In the genomic region with DNA sequence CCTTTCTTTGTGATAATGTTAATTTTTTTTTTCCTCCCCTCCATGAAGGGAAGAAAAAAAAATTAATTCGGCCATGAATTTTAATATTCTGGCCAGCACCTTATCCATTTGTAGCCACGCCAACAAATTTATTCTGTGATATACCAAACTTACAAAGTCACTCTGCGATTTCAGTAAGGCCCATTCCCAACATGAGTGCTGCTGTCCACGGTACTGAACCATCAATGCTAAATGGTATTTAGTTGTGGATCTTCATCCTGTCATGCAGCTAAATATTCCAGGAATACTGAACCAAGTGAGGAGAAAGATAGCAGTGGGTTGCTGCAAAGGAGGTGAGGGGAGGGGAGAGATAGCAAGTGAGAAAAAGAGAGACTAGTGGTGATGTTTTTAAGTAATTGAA, we compare ENCODE assay signal across 1 cellular context.
TF ChIP-seq lines count a peak whose summit lies in the region.

No MANE protein-coding gene starts in this region.

TF ChIP-seq in SK-N-SH, 30 proteins besides CTCF, POLR2A, EP300 and RAD21 (continued from another document):
- TF ChIP-seq, protein P1, sequence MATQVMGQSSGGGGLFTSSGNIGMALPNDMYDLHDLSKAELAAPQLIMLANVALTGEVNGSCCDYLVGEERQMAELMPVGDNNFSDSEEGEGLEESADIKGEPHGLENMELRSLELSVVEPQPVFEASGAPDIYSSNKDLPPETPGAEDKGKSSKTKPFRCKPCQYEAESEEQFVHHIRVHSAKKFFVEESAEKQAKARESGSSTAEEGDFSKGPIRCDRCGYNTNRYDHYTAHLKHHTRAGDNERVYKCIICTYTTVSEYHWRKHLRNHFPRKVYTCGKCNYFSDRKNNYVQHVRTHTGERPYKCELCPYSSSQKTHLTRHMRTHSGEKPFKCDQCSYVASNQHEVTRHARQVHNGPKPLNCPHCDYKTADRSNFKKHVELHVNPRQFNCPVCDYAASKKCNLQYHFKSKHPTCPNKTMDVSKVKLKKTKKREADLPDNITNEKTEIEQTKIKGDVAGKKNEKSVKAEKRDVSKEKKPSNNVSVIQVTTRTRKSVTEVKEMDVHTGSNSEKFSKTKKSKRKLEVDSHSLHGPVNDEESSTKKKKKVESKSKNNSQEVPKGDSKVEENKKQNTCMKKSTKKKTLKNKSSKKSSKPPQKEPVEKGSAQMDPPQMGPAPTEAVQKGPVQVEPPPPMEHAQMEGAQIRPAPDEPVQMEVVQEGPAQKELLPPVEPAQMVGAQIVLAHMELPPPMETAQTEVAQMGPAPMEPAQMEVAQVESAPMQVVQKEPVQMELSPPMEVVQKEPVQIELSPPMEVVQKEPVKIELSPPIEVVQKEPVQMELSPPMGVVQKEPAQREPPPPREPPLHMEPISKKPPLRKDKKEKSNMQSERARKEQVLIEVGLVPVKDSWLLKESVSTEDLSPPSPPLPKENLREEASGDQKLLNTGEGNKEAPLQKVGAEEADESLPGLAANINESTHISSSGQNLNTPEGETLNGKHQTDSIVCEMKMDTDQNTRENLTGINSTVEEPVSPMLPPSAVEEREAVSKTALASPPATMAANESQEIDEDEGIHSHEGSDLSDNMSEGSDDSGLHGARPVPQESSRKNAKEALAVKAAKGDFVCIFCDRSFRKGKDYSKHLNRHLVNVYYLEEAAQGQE (IDR thresholded peaks at IDR 0.05; ENCODE audit: low read depth, low read length): peak; percentile 97
